Comparison of ENCODE assay signal across 8 cellular contexts in genomic region chr11:2901196-2901796, GRCh38. TPM values are rescaled to one million over a fixed set of nuclear protein-coding genes. Genes with fewer than 3 reads are reported as not detected.
DNase-seq lines count a peak whose midpoint lies in the region; ATAC-seq and TF ChIP-seq lines count a peak whose summit lies in the region.

No MANE protein-coding gene starts in this region.

- 93% methylated on average over 6 of the region's 16 CpGs for WGBS in right lobe of liver (ENCODE audit: insufficient coverage, low coverage, low lambda C conversion rate, missing lambda C conversion rate)
- WGBS in thymus, result 97% methylated on average over 16 of the region's 16 CpGs

- DNase-seq in T-helper 2 cell treated with Interferon-gamma antibody and Interleukin-4, amounts not matched to agents 5 μg/mL and 100 μg/mL, for 36 hours (ENCODE audit: low spot score), result no peak
- DNase-seq in T-helper 2 cell (no peak), astrocyte of the spinal cord (ENCODE audit: low read depth, low spot score) (no peak), right lobe of liver (no peak), mucosa of gallbladder (ENCODE audit: low spot score) (no peak), posterior vena cava (ENCODE audit: low spot score) (no peak)

- no peak for TF ChIP-seq POLR2A in right lobe of liver (IDR thresholded peaks at IDR 0.05)

- peak overlapping the region; percentile 74 for H3K27ac Mint-ChIP-seq in T-helper 2 cell treated with Interferon-gamma antibody and Interleukin-4, amounts not matched to agents 5 μg/mL and 100 μg/mL, for 36 hours

- in situ Hi-C loops in astrocyte of the spinal cord (cut with HindIII; ENCODE audit: low sequenced_read_pairs), result no loop called here

- H3K4me1 ChIP-seq in right lobe of liver (peaks cover 0 to 18% (median 8%) of the 10 kb centered on the region in 4 donors), thymus (ENCODE audit: control insufficient read depth, insufficient read depth, low read length) (peaks cover 6% of the 10 kb centered on the region)

- H3K27me3 ChIP-seq in right lobe of liver (no peaks in the 10 kb centered on the region), thymus (ENCODE audit: control insufficient read depth, insufficient read depth) (no peaks in the 10 kb centered on the region)

- ATAC-seq in right lobe of liver (no peak), GM19455 (IDR thresholded peaks at IDR 0.05; ENCODE audit: unreplicated experiment) (no peak)

- peaks cover 18% of the 10 kb centered on the region for H3K36me3 Mint-ChIP-seq in T-helper 2 cell treated with Interferon-gamma antibody and Interleukin-4, amounts not matched to agents 5 μg/mL and 100 μg/mL, for 36 hours (ENCODE audit: low read depth)

- TF ChIP-seq CTCF in astrocyte of the spinal cord (IDR thresholded peaks at IDR 0.05; ENCODE audit: low read depth, low read length), result no peak
- no peak for TF ChIP-seq CTCF in right lobe of liver (IDR thresholded peaks at IDR 0.05)

- H3K4me1 Mint-ChIP-seq in T-helper 2 cell treated with Interferon-gamma antibody and Interleukin-4, amounts not matched to agents 5 μg/mL and 100 μg/mL, for 36 hours (ENCODE audit: low read depth), result peaks cover 34% of the 10 kb centered on the region

- H3K9me3 ChIP-seq in right lobe of liver, result no peaks in the 10 kb centered on the region
- no peaks in the 10 kb centered on the region for H3K9me3 ChIP-seq in thymus (ENCODE audit: control insufficient read depth)

- H3K9me3 Mint-ChIP-seq in T-helper 2 cell treated with Interferon-gamma antibody and Interleukin-4, amounts not matched to agents 5 μg/mL and 100 μg/mL, for 36 hours, result peaks cover 12% of the 10 kb centered on the region

- H3K4me3 Mint-ChIP-seq in T-helper 2 cell treated with Interferon-gamma antibody and Interleukin-4, amounts not matched to agents 5 μg/mL and 100 μg/mL, for 36 hours, result peak overlapping the region; percentile 50

- no peaks in the 10 kb centered on the region for H3K27me3 Mint-ChIP-seq in T-helper 2 cell treated with Interferon-gamma antibody and Interleukin-4, amounts not matched to agents 5 μg/mL and 100 μg/mL, for 36 hours (ENCODE audit: low read depth)

- intact Hi-C loops in right lobe of liver (cut with DNase I) (no loop called here), posterior vena cava (cut with DNase I) (no loop called here)

- H3K36me3 ChIP-seq in right lobe of liver (no peaks in the 10 kb centered on the region), thymus (ENCODE audit: control insufficient read depth, insufficient read depth) (no peaks in the 10 kb centered on the region)

- H3K4me3 ChIP-seq in astrocyte of the spinal cord (ENCODE audit: low read depth, low read length), result peak overlapping the region; percentile 40
- peak overlapping the region; percentile 65 to 71 (median 68) for H3K4me3 ChIP-seq in right lobe of liver
- H3K4me3 ChIP-seq in thymus (ENCODE audit: low read length), result peak overlapping the region; percentile 56

- H3K27ac ChIP-seq in right lobe of liver (peak overlapping the region; percentile 76 to 90 (median 90)), thymus (ENCODE audit: low read depth) (no peak overlapping the region)

RNA-seq across cellular contexts. Expression of gene CDKN1C, which starts 15.7 kb away (rescaled TPM):
- total RNA-seq in right lobe of liver (1 to 10 TPM; 2.2 to 8.0 (median 3.6) TPM), mucosa of gallbladder (59.4 TPM), posterior vena cava (10 to 100 TPM; 23.6 to 58.8 TPM)
- polyA plus RNA-seq in thymus, result 23.8 TPM

RNA-seq across cellular contexts. Expression of gene PHLDA2, which starts 27.9 kb away (rescaled TPM):
- total RNA-seq in right lobe of liver (10 to 100 TPM in 2 of 6 experiments, 1 to 10 TPM in 1, under 1 TPM in 2, not detected in 1; 0.51 to 12.7 (median 5.9) TPM), mucosa of gallbladder (38.7 TPM), posterior vena cava (1 to 10 TPM; 4.6 to 8.1 TPM)
- polyA plus RNA-seq in thymus, result 2.8 TPM
